1 cellular context compared by ENCODE assay signal in genomic region chr7:28739826-28740225, GRCh38.
TF ChIP-seq lines count a peak whose summit lies in the region.

No MANE protein-coding gene starts in this region.

TF ChIP-seq in H1, 55 proteins besides CTCF, POLR2A, EP300 and RAD21 (continued from another document):
- TF ChIP-seq USF2 (IDR thresholded peaks at IDR 0.05; ENCODE audit: low read length) (no peak), ATF2 (IDR thresholded peaks at IDR 0.05; ENCODE audit: low read length) (no peak), SUZ12 (IDR thresholded peaks at IDR 0.05; ENCODE audit: low read length) (no peak), TEAD4 (IDR thresholded peaks at IDR 0.05; ENCODE audit: low read depth, low read length) (no peak), SIN3A (conservative IDR thresholded peaks at IDR 0.05 in 1 of 2, IDR thresholded peaks at IDR 0.05 in 1 of 2; ENCODE audit: low read depth in 1 of 2, low read length in 2 of 2) (no peak), RBBP5 (IDR thresholded peaks at IDR 0.05; ENCODE audit: borderline replicate concordance, low read depth, low read length) (no peak), KDM1A (IDR thresholded peaks at IDR 0.05; ENCODE audit: borderline replicate concordance, low read length) (no peak), CHD1 (IDR thresholded peaks at IDR 0.05; ENCODE audit: low read depth, low read length) (no peak), MAX (IDR thresholded peaks at IDR 0.05) (no peak), CTBP2 (IDR thresholded peaks at IDR 0.05; ENCODE audit: borderline replicate concordance, insufficient read depth, insufficient read length, low read length) (no peak), GABPA (IDR thresholded peaks at IDR 0.05; ENCODE audit: borderline replicate concordance, insufficient read depth, low read length) (no peak), CEBPB (IDR thresholded peaks at IDR 0.05; ENCODE audit: low read depth, low read length) (no peak)
TF ChIP-seq in H1: peak in this region for 0.
